8 cellular contexts compared by ENCODE assay signal in genomic region chr2:70084973-70085710, GRCh38. TPM values are rescaled to one million over a fixed set of nuclear protein-coding genes. Genes with fewer than 3 reads are reported as not detected.
DNase-seq lines count a peak whose midpoint lies in the region; ATAC-seq and TF ChIP-seq lines count a peak whose summit lies in the region.

No MANE protein-coding gene starts in this region.

- WGBS in IMR-90 (ENCODE audit: extremely low coverage in 2 of 2, insufficient read length in 1 of 2), 2 experiments, result 67% methylated on average over 2 of the region's 10 CpGs; no CpG with 5 or more reads in 1 of the 2 experiments

- H3K4me3 Mint-ChIP-seq in central memory CD8-positive, alpha-beta T cell, result peak overlapping the region; percentile 97

- H2BK15ac ChIP-seq in IMR-90 (ENCODE audit: low read depth, low read length), result peak overlapping the region; percentile 97

- peak overlapping the region; percentile 99 for H3K18ac ChIP-seq in IMR-90 (ENCODE audit: low read depth, low read length)

- BruUV-seq in IMR-90 (replicated peaks; lab: Mats Ljungman, UMichigan), result no TSS peak

- CTCF ChIA-PET in IMR-90 (lab: Yijun Ruan, JAX), result no interaction called here

- dilution Hi-C loops in IMR-90 (cut with HindIII; ENCODE audit: low sequenced_read_pairs, unreplicated experiment), result no loop called here

- H3K9me3 Mint-ChIP-seq in central memory CD8-positive, alpha-beta T cell, result no peaks in the 10 kb centered on the region

- peak overlapping the region; percentile 99 for H2BK5ac ChIP-seq in IMR-90 (ENCODE audit: low read depth, low read length, poor library complexity, severe bottlenecking)

- no peak for TF ChIP-seq CTCF in AG10803 (conservative IDR thresholded peaks at IDR 0.05; ENCODE audit: low read length)
- no peak for TF ChIP-seq CTCF in IMR-90 (conservative IDR thresholded peaks at IDR 0.05; ENCODE audit: low read depth, low read length)
- no peak for TF ChIP-seq CTCF in WERI-Rb-1 (IDR thresholded peaks at IDR 0.05; ENCODE audit: low read depth, low read length)

- H3K27me3 ChIP-seq in IMR-90 (ENCODE audit: control insufficient read depth, insufficient read depth, low read length), result no peaks in the 10 kb centered on the region
- no peaks in the 10 kb centered on the region for H3K27me3 ChIP-seq in WERI-Rb-1 (ENCODE audit: insufficient read depth, low read depth, severe bottlenecking)

- no peak overlapping the region; the same call in 1 of the 2 replicates for H3K4me2 ChIP-seq in IMR-90 (ENCODE audit: low read depth, low read length)

- H4K91ac ChIP-seq in IMR-90 (ENCODE audit: insufficient read depth, low read depth, low read length), result peak overlapping the region; percentile 100

- DNase-seq in AG10803 (ENCODE audit: low read depth) (no peak), IMR-90 (no peak), WERI-Rb-1 (peak; percentile 85), medulla oblongata (ENCODE audit: extremely low spot score) (peak; percentile 58)
- peak in 1 of 2 donors; percentile 27 for DNase-seq in central memory CD8-positive, alpha-beta T cell (ENCODE audit: low spot score in 2 of 2)
- peak; percentile 62 to 66 for DNase-seq in stimulated activated CD8-positive, alpha-beta memory T cell treated with anti-CD3 and anti-CD28 coated beads, Interleukin-7, amount 100 ng/mL, for 4 hours (ENCODE audit: low read depth in 2 of 2)

- TF ChIP-seq POLR2A in IMR-90 (IDR thresholded peaks at IDR 0.05; ENCODE audit: low read depth, low read length), result no peak

- peaks cover 57% of the 10 kb centered on the region for H3K36me3 Mint-ChIP-seq in central memory CD8-positive, alpha-beta T cell (ENCODE audit: insufficient read depth)

- peak overlapping the region; percentile 37 for H2BK20ac ChIP-seq in IMR-90 (ENCODE audit: low read depth, low read length)

- peaks cover 64% of the 10 kb centered on the region for H3K4me1 Mint-ChIP-seq in central memory CD8-positive, alpha-beta T cell

- H2AK9ac ChIP-seq in IMR-90 (replicated peaks; ENCODE audit: low read depth, low read length, poor library complexity), result peak overlapping the region; percentile 34

- H3K36me3 ChIP-seq in IMR-90 (ENCODE audit: control insufficient read depth, insufficient read depth, low read length) (peaks cover 31% of the 10 kb centered on the region), WERI-Rb-1 (peaks cover 71% of the 10 kb centered on the region)

- peak overlapping the region; percentile 100 for H4K8ac ChIP-seq in IMR-90 (ENCODE audit: low read depth in 2 of 2, low read length in 2 of 2)

- peaks cover 13% of the 10 kb centered on the region for H3K9me1 ChIP-seq in IMR-90 (ENCODE audit: insufficient read depth, low read length)

- peak overlapping the region; percentile 27 for H2AFZ ChIP-seq in IMR-90 (replicated peaks; ENCODE audit: low read length, poor library complexity)

- peak overlapping the region; percentile 100 for H3K27ac Mint-ChIP-seq in central memory CD8-positive, alpha-beta T cell (ENCODE audit: low read depth)

- ATAC-seq in IMR-90 (ENCODE audit: low read depth), result no peak
- no peak for ATAC-seq in central memory CD8-positive, alpha-beta T cell (replicated peaks; ENCODE audit: extremely low read depth, poor library complexity, severe bottlenecking)
- no peak for ATAC-seq in GM21447 (IDR thresholded peaks at IDR 0.05; ENCODE audit: unreplicated experiment)
- ATAC-seq in HG03520 (IDR thresholded peaks at IDR 0.05; ENCODE audit: unreplicated experiment), result no peak

- in situ Hi-C loops in IMR-90 (cut with MboI; ENCODE audit: low sequenced_read_pairs), result no loop called here

- peak overlapping the region; percentile 98; the same call in 1 of the 2 replicates for H3K23ac ChIP-seq in IMR-90 (ENCODE audit: low read depth, low read length)

- peak overlapping the region; percentile 100; the same call in 1 of the 2 replicates for H3K27ac ChIP-seq in IMR-90 (ENCODE audit: insufficient read depth, low read length)
- H3K27ac ChIP-seq in WERI-Rb-1, result peak overlapping the region; percentile 100

- H2AK5ac ChIP-seq in IMR-90 (ENCODE audit: low read depth, low read length), result peak overlapping the region; percentile 61

- POLR2A ChIA-PET in IMR-90 (lab: Charles Lee; ENCODE audit: unreplicated experiment), result no interaction called here

- peaks cover 10% of the 10 kb centered on the region for H4K20me1 ChIP-seq in IMR-90 (ENCODE audit: insufficient read depth, low read length)

- H3K27me3 Mint-ChIP-seq in central memory CD8-positive, alpha-beta T cell, result no peaks in the 10 kb centered on the region

- H3K4me3 ChIP-seq in AG10803 (ENCODE audit: low read length) (peak overlapping the region; percentile 96), IMR-90 (ENCODE audit: insufficient read depth, low read depth, low read length) (no peak overlapping the region), WERI-Rb-1 (ENCODE audit: low read depth, low read length) (peak overlapping the region; percentile 70)

- TF ChIP-seq RAD21 in IMR-90 (IDR thresholded peaks at IDR 0.05; ENCODE audit: low read length), result no peak

- H2BK120ac ChIP-seq in IMR-90 (ENCODE audit: low read depth, low read length), result peak overlapping the region; percentile 93; the same call in 1 of the 2 replicates

- intact Hi-C loops in IMR-90 (cut with micrococcal nuclease), result loop anchor here (5.0 to 10.0 kb wide), 2 partner anchors 162 to 360 kb away; partner anchors contain the start of gene TIA1

- H3K9ac ChIP-seq in IMR-90 (ENCODE audit: low read depth, low read length), result peak overlapping the region; percentile 23; the same call in 1 of the 2 replicates

- H3K4me1 ChIP-seq in IMR-90 (ENCODE audit: control insufficient read depth, insufficient read depth, low read length), result peaks cover 6% of the 10 kb centered on the region

- H3K79me1 ChIP-seq in IMR-90 (ENCODE audit: low read depth in 1 of 2, low read length in 2 of 2), result peaks cover 18 to 47% of the 10 kb centered on the region in 2 experiments

- H3K56ac ChIP-seq in IMR-90 (ENCODE audit: extremely low read depth, insufficient read depth, low read length), result no peak overlapping the region

- peak overlapping the region; percentile 100 for H4K5ac ChIP-seq in IMR-90 (ENCODE audit: low read depth, low read length)

- peak overlapping the region; percentile 56 for H3K14ac ChIP-seq in IMR-90 (replicated peaks; ENCODE audit: low read depth, low read length)

- H3K4ac ChIP-seq in IMR-90 (ENCODE audit: low read depth, low read length), result peak overlapping the region; percentile 99

- H3K9me3 ChIP-seq in IMR-90 (ENCODE audit: control insufficient read depth, insufficient read depth, low read length), result no peaks in the 10 kb centered on the region
- H3K9me3 ChIP-seq in WERI-Rb-1 (ENCODE audit: severe bottlenecking), result no peaks in the 10 kb centered on the region

TF ChIP-seq in IMR-90, 13 proteins besides CTCF, POLR2A, EP300 and RAD21:
- no peak for TF ChIP-seq MAFK (IDR thresholded peaks at IDR 0.05; ENCODE audit: low read depth, low read length)
- no peak for TF ChIP-seq MXI1 (IDR thresholded peaks at IDR 0.05; ENCODE audit: borderline replicate concordance, low read depth, low read length)
- no peak for TF ChIP-seq NFE2L2 (IDR thresholded peaks at IDR 0.05; ENCODE audit: low read depth, low read length)
- no peak for TF ChIP-seq CHD1 (IDR thresholded peaks at IDR 0.05; ENCODE audit: low read depth, low read length)
- no peak for TF ChIP-seq SMC3 (IDR thresholded peaks at IDR 0.05; ENCODE audit: low read depth, low read length)

RNA-seq across cellular contexts. Expression of gene PCBP1, which starts 2.1 kb away (rescaled TPM):
- 33.6 and 33.7 TPM in 2 replicates for total RNA-seq in IMR-90 (2012; rRNA removed)
- polyA plus RNA-seq in IMR-90 (2012; rRNA removed), result 166 and 171 TPM in 2 replicates
- 110 and 170 TPM in 2 replicates for polyA plus RNA-seq in IMR-90 (2012; cell fraction: cytosol; rRNA removed)
- polyA plus RNA-seq in IMR-90 (2012; cell fraction: nucleus; rRNA removed; ENCODE audit: low replicate concordance), result 68.9 and 69.8 TPM in 2 replicates

Comparison
In these comparisons a context has a peak if more than half of its experiments do, and no peak if none do; other contexts are left out.
1. DNase-seq: peak in WERI-Rb-1 (single experiment), medulla oblongata (single experiment) and stimulated activated CD8-positive, alpha-beta memory T cell treated with anti-CD3 and anti-CD28 coated beads, Interleukin-7, amount 100 ng/mL, for 4 hours (2 of 2); none in AG10803 (single experiment) and IMR-90 (single experiment).